In genomic region chr10:63369711-63370110, GRCh38 we compare ENCODE assay signal across 21 cellular contexts.
"Had no signal": no experiment of that assay in that cellular context is flagged by ENCODE, and none has a peak within 500 bp of the region (broad histone marks: within the 10 kb centered on the region; RNA-seq: fewer than 3 reads in every experiment).

No MANE protein-coding gene starts in this region.

- H3K4me3 Mint-ChIP-seq: T-cell had no signal

- H3K27me3 ChIP-seq: MG63 had no signal

- H3K9me3 ChIP-seq: MG63, SK-N-SH had no signal

- FAIRE-seq: RCC 7860 had no signal

- H3K27ac Mint-ChIP-seq: T-cell had no signal

- H3K36me3 ChIP-seq: MG63 had no signal

- ATAC-seq: T-cell had no signal

- H3K4me2 ChIP-seq: SK-N-SH had no signal

- DNase-seq: Karpas-422, KG1, MG63, NCI-H1092 treated with DMSO at 0.1 percent for 48 hours, NCI-H1436, NCI-H187, NCI-H2029, NCI-H2081 treated with DMSO at 0.1 percent for 48 hours, NCI-H2171, NCI-H226, NCI-H446, NCI-H510A, NCI-H524 treated with DMSO at 0.1 percent for 48 hours, NCI-H69, NCI-H774, RPMI8226, SHP77, SK-N-SH, SW 1271, T-cell had no signal

- H3K9ac ChIP-seq: SK-N-SH had no signal

- H3K9me3 Mint-ChIP-seq: T-cell had no signal

- H3K27me3 Mint-ChIP-seq: T-cell had no signal

- H3K4me3 ChIP-seq: MG63 had no signal
